In the genomic region with DNA sequence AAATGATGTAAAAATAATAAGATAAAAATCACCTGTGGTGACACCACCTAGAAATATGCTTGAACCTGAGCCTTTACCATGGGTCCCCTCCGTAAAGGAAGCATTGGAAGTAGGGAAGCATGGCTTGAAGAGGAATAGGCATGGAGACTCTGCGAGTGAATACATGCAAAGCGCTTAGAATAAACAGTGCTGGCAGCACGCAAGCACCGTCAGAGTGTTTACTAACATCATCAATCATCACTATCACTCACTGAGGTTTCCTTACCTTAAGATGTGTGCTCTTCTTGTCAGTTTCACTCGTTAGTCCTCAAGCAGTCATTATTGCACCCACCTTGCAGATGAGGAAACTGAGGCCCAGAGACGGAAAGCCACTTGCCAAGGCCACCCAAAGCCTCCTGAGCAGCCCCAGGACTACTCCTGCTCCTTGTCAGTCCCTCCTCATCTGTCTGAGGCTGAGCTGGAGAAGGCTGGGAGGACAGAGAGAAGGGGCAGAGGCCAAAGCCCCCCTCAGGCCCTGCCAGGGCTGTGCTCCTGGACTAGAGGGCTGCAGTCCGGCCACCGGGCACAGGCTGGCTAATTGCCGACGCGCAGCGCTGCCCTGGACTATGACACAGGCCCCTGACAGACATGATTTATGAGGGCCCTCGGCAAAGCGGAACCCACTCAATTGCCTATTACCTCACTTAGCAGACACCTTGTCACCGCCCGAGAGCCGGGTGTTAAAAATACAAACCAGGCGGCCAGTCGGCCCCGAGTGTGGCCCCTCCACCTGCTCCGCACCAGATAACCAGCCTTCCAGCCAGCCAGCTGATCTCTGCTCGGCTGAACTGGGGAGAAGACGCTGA, we compare ENCODE assay signal across 20 cellular contexts.
DNase-seq lines count a peak whose midpoint lies in the region; ATAC-seq, FAIRE-seq and TF ChIP-seq lines count a peak whose summit lies in the region.
"Had no signal": no experiment of that assay in that cellular context is flagged by ENCODE, and none has a peak within 500 bp of the region (broad histone marks: within the 10 kb centered on the region; RNA-seq: fewer than 3 reads in every experiment).

No MANE protein-coding gene starts in this region.

- H3K36me3 ChIP-seq in HepG2 (replicated peaks in 1 of 2; ENCODE audit: control insufficient read depth in 1 of 2, insufficient read depth in 2 of 2, low read length in 2 of 2) (no peaks in the 10 kb centered on the region), right lobe of liver (no peaks in the 10 kb centered on the region), astrocyte (ENCODE audit: insufficient read depth, low read length) (no peaks in the 10 kb centered on the region), hepatocyte (replicated peaks; ENCODE audit: insufficient read depth, low read depth) (no peaks in the 10 kb centered on the region), vagina (no peaks in the 10 kb centered on the region)
- H3K36me3 ChIP-seq: neural progenitor cell, sigmoid colon had no signal

- H3K27ac ChIP-seq in HepG2 (ENCODE audit: extremely low read length, insufficient read depth, low read length): no peak overlapping the region
- H3K27ac ChIP-seq in right lobe of liver: no peak overlapping the region
- no peak overlapping the region for H3K27ac ChIP-seq in astrocyte (ENCODE audit: low read depth, low read length)
- H3K27ac ChIP-seq in hepatocyte: no peak overlapping the region
- no peak overlapping the region for H3K27ac ChIP-seq in vagina
- H3K27ac ChIP-seq: neural progenitor cell, sigmoid colon had no signal

- TF ChIP-seq EP300 in HepG2 (IDR thresholded peaks at IDR 0.05; ENCODE audit: low read depth in 2 of 2, low read length in 2 of 2) (no peak), HepG2 (CRISPR knock-in tag; IDR thresholded peaks at IDR 0.05; ENCODE audit: borderline replicate concordance) (no peak)

- H3K27me3 ChIP-seq in HepG2 (ENCODE audit: control insufficient read depth in 1 of 2, insufficient read depth in 2 of 2, low read length in 2 of 2): 0 out of 5 replicates have a peak, but pooled peaks cover 0 to 4% of the 10 kb centered on the region in 2 experiments
- no peaks in the 10 kb centered on the region for H3K27me3 ChIP-seq in right lobe of liver
- peaks cover 7% of the 10 kb centered on the region for H3K27me3 ChIP-seq in astrocyte (ENCODE audit: insufficient read depth, low read length)
- H3K27me3 ChIP-seq in hepatocyte: no peaks in the 10 kb centered on the region
- no peaks in the 10 kb centered on the region for H3K27me3 ChIP-seq in vagina
- H3K27me3 ChIP-seq: neural progenitor cell had no signal

- intact Hi-C loops in HepG2 (cut with micrococcal nuclease; ENCODE audit: unreplicated experiment): loop anchor here (5.0 kb wide), 1 partner anchor 170 kb away; a partner anchor contains a TSS
- intact Hi-C loops in right lobe of liver (cut with DNase I): no loop called here
- intact Hi-C loops in vagina (cut with DNase I): no loop called here

- POLR2A ChIA-PET in HepG2 (lab: Yijun Ruan, JAX): no interaction called here

- H3K9me2 ChIP-seq in hepatocyte (replicated peaks; ENCODE audit: insufficient read depth): no peaks in the 10 kb centered on the region

- H3K79me2 ChIP-seq in HepG2 (ENCODE audit: insufficient read depth, low read length) (no peaks in the 10 kb centered on the region), astrocyte (ENCODE audit: insufficient read depth, low read length) (no peaks in the 10 kb centered on the region), hepatocyte (no peaks in the 10 kb centered on the region)

- H3K4me2 ChIP-seq in HepG2 (ENCODE audit: low read depth, low read length) (peak overlapping the region; percentile 55), astrocyte (ENCODE audit: low read length) (no peak overlapping the region), hepatocyte (no peak overlapping the region)
- H3K4me2 ChIP-seq: GM23338, neural progenitor cell had no signal

- CTCF ChIA-PET in HepG2 (lab: Yijun Ruan, JAX; ENCODE audit: low intra/inter-chr PET ratio, low total read pairs): no interaction called here

- H3K27me3 Mint-ChIP-seq in astrocyte (ENCODE audit: low read depth, unreplicated experiment): peaks cover 26% of the 10 kb centered on the region

- H3K9ac ChIP-seq in HepG2 (ENCODE audit: insufficient read depth, low read depth, low read length) (no peak overlapping the region), astrocyte (ENCODE audit: low read length) (no peak overlapping the region)
- H3K9ac ChIP-seq: neural progenitor cell had no signal

- no peaks in the 10 kb centered on the region for H3K4me1 Mint-ChIP-seq in astrocyte (ENCODE audit: low read depth, unreplicated experiment)
- H3K4me1 Mint-ChIP-seq: stimulated activated effector memory CD8-positive, alpha-beta T cell treated with anti-CD3 and anti-CD28 coated beads, Interleukin-12 subunit alpha, Interleukin-12 subunit beta, amount 100 ng/mL, for 72 hours had no signal

- TF ChIP-seq POLR2A in HepG2 (IDR thresholded peaks at IDR 0.05; ENCODE audit: insufficient read depth in 1 of 2, low read depth in 2 of 2, low read length in 2 of 2) (no peak), right lobe of liver (IDR thresholded peaks at IDR 0.05) (no peak), vagina (IDR thresholded peaks at IDR 0.05) (no peak)

- TF ChIP-seq CTCF in HepG2 (CRISPR knock-in tag; IDR thresholded peaks at IDR 0.05) (no peak), right lobe of liver (IDR thresholded peaks at IDR 0.05) (no peak), astrocyte (IDR thresholded peaks at IDR 0.05; ENCODE audit: insufficient read depth, low read depth, low read length) (no peak), hepatocyte (IDR thresholded peaks at IDR 0.05; ENCODE audit: poor library complexity) (no peak), vagina (IDR thresholded peaks at IDR 0.05) (no peak)

- H3K27ac Mint-ChIP-seq in astrocyte (ENCODE audit: unreplicated experiment): no peak overlapping the region
- H3K27ac Mint-ChIP-seq: GM23338; stimulated activated effector memory CD8-positive, alpha-beta T cell treated with anti-CD3 and anti-CD28 coated beads, Interleukin-12 subunit alpha, Interleukin-12 subunit beta, amount 100 ng/mL, for 72 hours had no signal

- ATAC-seq in HepG2 (peak; percentile 39), right lobe of liver (no peak), GM18909 (IDR thresholded peaks at IDR 0.05; ENCODE audit: poor library complexity, unreplicated experiment) (no peak), GM19395 (IDR thresholded peaks at IDR 0.05; ENCODE audit: unreplicated experiment) (no peak)
- ATAC-seq: esophagus mucosa; GM23338; stimulated activated effector memory CD8-positive, alpha-beta T cell treated with anti-CD3 and anti-CD28 coated beads, Interleukin-12 subunit alpha, Interleukin-12 subunit beta, amount 100 ng/mL, for 72 hours had no signal

- H3K4me3 ChIP-seq in HepG2 (replicated peaks in 1 of 3; ENCODE audit: insufficient read depth in 1 of 3, low read depth in 2 of 3, low read length in 3 of 3): peak overlapping the region in 1 of 3 experiments; percentile 23; a peak in 1 of 6 replicates
- H3K4me3 ChIP-seq in right lobe of liver: no peak overlapping the region
- no peak overlapping the region for H3K4me3 ChIP-seq in astrocyte (ENCODE audit: insufficient read depth, low read depth, low read length)
- no peak overlapping the region for H3K4me3 ChIP-seq in hepatocyte
- no peak overlapping the region for H3K4me3 ChIP-seq in vagina
- H3K4me3 ChIP-seq: GM23338, lung, neural progenitor cell, sigmoid colon had no signal

- WGBS in HepG2 (ENCODE audit: low lambda C conversion rate): 29% methylated on average over 12 of the region's 24 CpGs
- WGBS in right lobe of liver (ENCODE audit: insufficient coverage, low coverage, low lambda C conversion rate, missing lambda C conversion rate): 43% methylated on average over 16 of the region's 24 CpGs
- WGBS in hepatocyte (ENCODE audit: low lambda C conversion rate, missing lambda C conversion rate): 38% methylated on average over 24 of the region's 24 CpGs

- H3K4me3 Mint-ChIP-seq in astrocyte (ENCODE audit: unreplicated experiment): no peak overlapping the region
- H3K4me3 Mint-ChIP-seq: GM23338; stimulated activated effector memory CD8-positive, alpha-beta T cell treated with anti-CD3 and anti-CD28 coated beads, Interleukin-12 subunit alpha, Interleukin-12 subunit beta, amount 100 ng/mL, for 72 hours had no signal

- DNase-seq in HepG2 (ENCODE audit: low spot score): no peak
- no peak for DNase-seq in right lobe of liver
- DNase-seq in astrocyte (ENCODE audit: low read depth): peak; percentile 29
- peak; percentile 78 for DNase-seq in hepatocyte (ENCODE audit: low spot score)
- DNase-seq in middle frontal gyrus (ENCODE audit: extremely low spot score, low spot score): no peak
- DNase-seq in vagina (ENCODE audit: extremely low spot score in 2 of 2): no peak
- DNase-seq: ACHN; activated T-cell treated with anti-CD3 and anti-CD28 coated beads, Interleukin-2, amount 50 U/mL, for 48 hours; GF-D8; hypothalamus; RPMI8226; sigmoid colon had no signal

- H3K9me3 Mint-ChIP-seq in astrocyte (ENCODE audit: unreplicated experiment): peaks cover 4% of the 10 kb centered on the region

- in situ Hi-C loops in HepG2 (cut with HindIII; ENCODE audit: extremely low pct_ligation_motif_present, low pct_unique_long_range_greater_than_20kb): no loop called here

- no peak for FAIRE-seq in HepG2 (lab: Jason Lieb, UNC)
- no peak for FAIRE-seq in astrocyte (lab: Jason Lieb, UNC)
- FAIRE-seq: GM18507 had no signal

- H2AFZ ChIP-seq in HepG2 (ENCODE audit: low read length) (no peak overlapping the region), astrocyte (ENCODE audit: low read depth, low read length) (no peak overlapping the region), hepatocyte (no peak overlapping the region)
- H2AFZ ChIP-seq: GM23338, neural progenitor cell had no signal

- no TSS peak for BruUV-seq in HepG2 (replicated peaks; lab: Mats Ljungman, UMichigan)

- H3K4me1 ChIP-seq in HepG2 (ENCODE audit: insufficient read depth, low read length) (peaks cover 28% of the 10 kb centered on the region), right lobe of liver (no peaks in the 10 kb centered on the region), astrocyte (ENCODE audit: insufficient read depth, low read length) (peaks cover 2% of the 10 kb centered on the region), hepatocyte (ENCODE audit: insufficient read depth) (peaks cover 15% of the 10 kb centered on the region), vagina (no peaks in the 10 kb centered on the region)

- H3K36me3 Mint-ChIP-seq in astrocyte (ENCODE audit: low read depth, unreplicated experiment): no peaks in the 10 kb centered on the region
- H3K36me3 Mint-ChIP-seq: stimulated activated effector memory CD8-positive, alpha-beta T cell treated with anti-CD3 and anti-CD28 coated beads, Interleukin-12 subunit alpha, Interleukin-12 subunit beta, amount 100 ng/mL, for 72 hours had no signal

- H4K20me1 ChIP-seq in HepG2 (ENCODE audit: insufficient read depth, low read length) (no peaks in the 10 kb centered on the region), astrocyte (ENCODE audit: insufficient read depth, low read length) (no peaks in the 10 kb centered on the region), hepatocyte (ENCODE audit: insufficient read depth, poor library complexity, severe bottlenecking) (no peaks in the 10 kb centered on the region)

- H3K9me3 ChIP-seq in HepG2 (ENCODE audit: low read length) (no peaks in the 10 kb centered on the region), right lobe of liver (no peaks in the 10 kb centered on the region), astrocyte (ENCODE audit: insufficient read depth, low read depth, low read length) (no peaks in the 10 kb centered on the region), hepatocyte (ENCODE audit: low read depth) (no peaks in the 10 kb centered on the region), vagina (no peaks in the 10 kb centered on the region)
- H3K9me3 ChIP-seq: sigmoid colon had no signal

- no peak for TF ChIP-seq RAD21 in HepG2 (CRISPR knock-in tag; IDR thresholded peaks at IDR 0.05)

Comparison
In these comparisons a context has a peak if more than half of its experiments do, and no peak if none do; other contexts are left out.
1. DNase-seq: peak in astrocyte (single experiment) and hepatocyte (single experiment); none in HepG2 (single experiment), right lobe of liver (0 of 3), middle frontal gyrus (single experiment) and vagina (0 of 2).